22 cellular contexts compared by ENCODE assay signal in the genomic region with DNA sequence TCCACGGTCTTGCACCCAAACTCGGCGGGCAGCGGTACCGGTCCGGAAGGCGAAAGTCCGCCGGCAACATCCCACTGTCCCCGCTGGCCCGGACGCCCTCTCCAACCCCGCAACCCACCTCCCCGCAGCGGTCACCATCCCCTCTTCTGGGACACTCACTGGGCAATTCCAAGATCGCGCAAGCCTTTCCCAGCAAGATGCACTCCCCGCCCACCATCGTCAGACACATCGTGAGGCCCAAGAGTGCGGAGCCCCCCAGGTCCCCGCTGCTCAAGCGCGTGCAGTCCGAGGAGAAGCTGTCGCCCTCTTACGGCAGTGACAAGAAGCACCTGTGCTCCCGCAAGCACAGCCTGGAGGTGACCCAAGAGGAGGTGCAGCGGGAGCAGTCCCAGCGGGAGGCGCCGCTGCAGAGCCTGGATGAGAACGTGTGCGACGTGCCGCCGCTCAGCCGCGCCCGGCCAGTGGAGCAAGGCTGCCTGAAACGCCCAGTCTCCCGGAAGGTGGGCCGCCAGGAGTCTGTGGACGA. TPM values are rescaled to one million over a fixed set of nuclear protein-coding genes. Genes with fewer than 3 reads are reported as not detected.
DNase-seq lines count a peak whose midpoint lies in the region; ATAC-seq and TF ChIP-seq lines count a peak whose summit lies in the region.
"Had no signal": no experiment of that assay in that cellular context is flagged by ENCODE, and none has a peak within 500 bp of the region (broad histone marks: within the 10 kb centered on the region; RNA-seq: fewer than 3 reads in every experiment).

No MANE protein-coding gene starts in this region.

- peak overlapping the region; percentile 90 for H3K4me2 ChIP-seq in DND-41 (ENCODE audit: insufficient read depth, low read length)

- ATAC-seq in activated T-cell treated with anti-CD3 and anti-CD28 coated beads, Interleukin-2, amount 50 U/mL, for 4 hours, result no peak
- ATAC-seq in DND-41 (ENCODE audit: insufficient read depth, low read depth) (peak; percentile 23), natural killer cell (no peak), GM21528 (IDR thresholded peaks at IDR 0.05; ENCODE audit: low FRiP score, unreplicated experiment) (no peak)
- ATAC-seq: activated CD4-positive, CD25-positive, alpha-beta regulatory T cell treated with anti-CD3 and anti-CD28 coated beads, Interleukin-2, amount 50 U/mL, for 24 hours had no signal

- peaks cover 71% of the 10 kb centered on the region for H3K4me1 ChIP-seq in DND-41 (ENCODE audit: insufficient read depth, low read length)

- intact Hi-C loops in activated T-helper 2 cell treated with anti-CD3 and anti-CD28 coated beads, Interferon-gamma antibody, Interleukin-2, Interleukin-4, amounts not matched to agents 10 μg/mL and 5 μg/mL and 100 μg/mL, durations not matched to agents 14 hours and 24 hours and 36 hours (cut with micrococcal nuclease), result no loop called here
- intact Hi-C loops in natural killer cell (cut with micrococcal nuclease), result loop anchor here (10.0 kb wide), 1 partner anchor 1092 kb away; no protein-coding TSS in a partner anchor

- peaks cover 55% of the 10 kb centered on the region for H3K79me2 ChIP-seq in DND-41 (ENCODE audit: insufficient read depth, low read length)
- H3K79me2 ChIP-seq: parathyroid adenoma had no signal

- peaks cover 25% of the 10 kb centered on the region for H3K36me3 Mint-ChIP-seq in activated T-cell treated with anti-CD3 and anti-CD28 coated beads, Interleukin-2, amount 50 U/mL, for 4 hours (ENCODE audit: insufficient read depth)
- peaks cover 34% of the 10 kb centered on the region for H3K36me3 Mint-ChIP-seq in activated T-helper 2 cell treated with anti-CD3 and anti-CD28 coated beads, Interferon-gamma antibody, Interleukin-2, Interleukin-4, amounts not matched to agents 10 μg/mL and 5 μg/mL and 100 μg/mL, durations not matched to agents 14 hours and 24 hours and 36 hours (ENCODE audit: low read depth)
- no peaks in the 10 kb centered on the region for H3K36me3 Mint-ChIP-seq in natural killer cell
- H3K36me3 Mint-ChIP-seq: naive B cell had no signal

- peaks cover 32% of the 10 kb centered on the region for H4K20me1 ChIP-seq in DND-41 (ENCODE audit: insufficient read depth, low read length)

- H3K4me3 Mint-ChIP-seq in activated T-cell treated with anti-CD3 and anti-CD28 coated beads, Interleukin-2, amount 50 U/mL, for 4 hours, result peak overlapping the region; percentile 24
- peak overlapping the region; percentile 61 for H3K4me3 Mint-ChIP-seq in activated T-helper 2 cell treated with anti-CD3 and anti-CD28 coated beads, Interferon-gamma antibody, Interleukin-2, Interleukin-4, amounts not matched to agents 10 μg/mL and 5 μg/mL and 100 μg/mL, durations not matched to agents 14 hours and 24 hours and 36 hours (ENCODE audit: low read depth)
- peak overlapping the region; percentile 21 for H3K4me3 Mint-ChIP-seq in natural killer cell

- H3K9ac ChIP-seq in DND-41 (ENCODE audit: low read depth, low read length), result peak overlapping the region; percentile 95
- H3K9ac ChIP-seq: parathyroid adenoma had no signal

- no peaks in the 10 kb centered on the region for H3K27me3 ChIP-seq in DND-41 (ENCODE audit: insufficient read depth, low read length, poor library complexity)
- H3K27me3 ChIP-seq: brain microvascular endothelial cell, vagina had no signal

- H3K27me3 Mint-ChIP-seq in activated T-cell treated with anti-CD3 and anti-CD28 coated beads, Interleukin-2, amount 50 U/mL, for 4 hours (ENCODE audit: low read depth), result no peaks in the 10 kb centered on the region
- H3K27me3 Mint-ChIP-seq in activated T-helper 2 cell treated with anti-CD3 and anti-CD28 coated beads, Interferon-gamma antibody, Interleukin-2, Interleukin-4, amounts not matched to agents 10 μg/mL and 5 μg/mL and 100 μg/mL, durations not matched to agents 14 hours and 24 hours and 36 hours (ENCODE audit: low read depth), result no peaks in the 10 kb centered on the region
- H3K27me3 Mint-ChIP-seq in natural killer cell (ENCODE audit: low read depth in 2 of 2), result no peaks in the 10 kb centered on the region
- H3K27me3 Mint-ChIP-seq: naive B cell had no signal

- peak overlapping the region; percentile 52 for H3K27ac Mint-ChIP-seq in activated T-helper 2 cell treated with anti-CD3 and anti-CD28 coated beads, Interferon-gamma antibody, Interleukin-2, Interleukin-4, amounts not matched to agents 10 μg/mL and 5 μg/mL and 100 μg/mL, durations not matched to agents 14 hours and 24 hours and 36 hours
- H3K27ac Mint-ChIP-seq in natural killer cell, result peak overlapping the region in 1 of 2 donors; percentile 78

- peak overlapping the region; percentile 95 for H3K27ac ChIP-seq in DND-41 (ENCODE audit: low read length)
- H3K27ac ChIP-seq: brain microvascular endothelial cell, C4-2B, parathyroid adenoma, vagina had no signal

- TF ChIP-seq CTCF in DND-41 (IDR thresholded peaks at IDR 0.05; ENCODE audit: borderline replicate concordance, extremely low read depth, low read length, poor library complexity, severe bottlenecking) (peak; percentile 85), natural killer cell (IDR thresholded peaks at IDR 0.05) (no peak)

- peaks cover 85% of the 10 kb centered on the region for H3K4me1 Mint-ChIP-seq in activated T-cell treated with anti-CD3 and anti-CD28 coated beads, Interleukin-2, amount 50 U/mL, for 4 hours (ENCODE audit: low read depth)
- H3K4me1 Mint-ChIP-seq in activated T-helper 2 cell treated with anti-CD3 and anti-CD28 coated beads, Interferon-gamma antibody, Interleukin-2, Interleukin-4, amounts not matched to agents 10 μg/mL and 5 μg/mL and 100 μg/mL, durations not matched to agents 14 hours and 24 hours and 36 hours (ENCODE audit: low read depth), result peaks cover 59% of the 10 kb centered on the region
- H3K4me1 Mint-ChIP-seq in natural killer cell, result peaks cover 56 to 72% of the 10 kb centered on the region in 2 donors

- peak overlapping the region; percentile 4; the same call in 1 of the 2 replicates for H2AFZ ChIP-seq in DND-41 (ENCODE audit: low read depth, low read length)
- H2AFZ ChIP-seq: parathyroid adenoma had no signal

- H3K36me3 ChIP-seq in DND-41 (ENCODE audit: insufficient read depth, low read length), result peaks cover 40% of the 10 kb centered on the region

- no peaks in the 10 kb centered on the region for H3K9me3 Mint-ChIP-seq in activated T-cell treated with anti-CD3 and anti-CD28 coated beads, Interleukin-2, amount 50 U/mL, for 4 hours
- H3K9me3 Mint-ChIP-seq in activated T-helper 2 cell treated with anti-CD3 and anti-CD28 coated beads, Interferon-gamma antibody, Interleukin-2, Interleukin-4, amounts not matched to agents 10 μg/mL and 5 μg/mL and 100 μg/mL, durations not matched to agents 14 hours and 24 hours and 36 hours, result no peaks in the 10 kb centered on the region
- H3K9me3 Mint-ChIP-seq in natural killer cell, result no peaks in the 10 kb centered on the region
- H3K9me3 Mint-ChIP-seq: naive B cell had no signal

- DNase-seq in activated T-cell treated with anti-CD3 and anti-CD28 coated beads, Interleukin-2, amount 50 U/mL, for 4 hours, result no peak
- DNase-seq in activated T-cell treated with anti-CD3 and anti-CD28 coated beads, Interleukin-2, amount 50 U/mL, for 48 hours, result no peak
- DNase-seq in DND-41 (peak; percentile 82), natural killer cell (no peak)
- no peak for DNase-seq in activated T-helper 2 cell treated with anti-CD3 and anti-CD28 coated beads, Interferon-gamma antibody, Interleukin-2, Interleukin-4, amounts not matched to agents 10 μg/mL and 5 μg/mL and 100 μg/mL, durations not matched to agents 14 hours and 24 hours and 36 hours (ENCODE audit: low spot score)
- no peak for DNase-seq in effector CD8-positive, alpha-beta T cell (lab: John Stamatoyannopoulos, UW)
- DNase-seq in stimulated activated naive CD4-positive, alpha-beta T cell treated with Interleukin-2 at 50 U/mL for 16 hours (lab: John Stamatoyannopoulos, UW), result no peak
- DNase-seq: activated CD8-positive, alpha-beta memory T cell treated with anti-CD3 and anti-CD28 coated beads, Interleukin-2, amount 50 U/mL, for 48 hours; brain microvascular endothelial cell; dermis blood vessel endothelial cell; erythroblast; HCEC 1CT; naive B cell; NCI-H146; NCI-H2171 treated with DMSO at 0.1 percent for 48 hours; SHP77 treated with DMSO at 0.1 percent for 48 hours; T-helper 9 cell had no signal

- peak overlapping the region; percentile 71 to 87 for H3K4me3 ChIP-seq in DND-41 (ENCODE audit: low read depth in 1 of 2, low read length in 2 of 2)
- H3K4me3 ChIP-seq: vagina had no signal

- no peaks in the 10 kb centered on the region for H3K9me3 ChIP-seq in DND-41 (ENCODE audit: insufficient read depth, low read length, severe bottlenecking)
- H3K9me3 ChIP-seq: vagina had no signal

RNA-seq across cellular contexts. Expression of a gene that starts 33.3 kb away (rescaled TPM):
- under 1 TPM; 0.03 to 0.46 (median 0.05) TPM for total RNA-seq in activated T-cell treated with anti-CD3 and anti-CD28 coated beads, Interleukin-2, amount 50 U/mL, for 4 hours
- 0.02 TPM in 2 replicates for total RNA-seq in activated T-helper 2 cell treated with anti-CD3 and anti-CD28 coated beads, Interferon-gamma antibody, Interleukin-2, Interleukin-4, amounts not matched to agents 10 μg/mL and 5 μg/mL and 100 μg/mL, durations not matched to agents 14 hours and 24 hours and 36 hours
- 1 to 10 TPM in 2 of 3 donors, under 1 TPM in 1; 0.34 to 1.2 (median 1.1) TPM for total RNA-seq in natural killer cell
- total RNA-seq: dermis blood vessel endothelial cell had no signal
